1 cellular context compared by ENCODE assay signal in genomic region chrX:48472851-48473717, GRCh38.
TF ChIP-seq lines count a peak whose summit lies in the region.

No MANE protein-coding gene starts in this region.

TF ChIP-seq in IMR-90, 13 proteins besides CTCF, POLR2A, EP300 and RAD21:
- TF ChIP-seq NFE2L2 (IDR thresholded peaks at IDR 0.05; ENCODE audit: low read depth, low read length): no peak
- TF ChIP-seq USF2 (IDR thresholded peaks at IDR 0.05; ENCODE audit: low read depth, low read length): no peak
- no peak for TF ChIP-seq RFX5 (IDR thresholded peaks at IDR 0.05; ENCODE audit: low read depth, low read length)
- TF ChIP-seq CEBPB (IDR thresholded peaks at IDR 0.05; ENCODE audit: low read depth, low read length): peak; percentile 56; the same call in 1 of the 2 replicates
- TF ChIP-seq RCOR1 (IDR thresholded peaks at IDR 0.05; ENCODE audit: insufficient replicate concordance, low read length): no peak
- TF ChIP-seq SMC3 (IDR thresholded peaks at IDR 0.05; ENCODE audit: low read depth, low read length): no peak
- TF ChIP-seq, protein P1, sequence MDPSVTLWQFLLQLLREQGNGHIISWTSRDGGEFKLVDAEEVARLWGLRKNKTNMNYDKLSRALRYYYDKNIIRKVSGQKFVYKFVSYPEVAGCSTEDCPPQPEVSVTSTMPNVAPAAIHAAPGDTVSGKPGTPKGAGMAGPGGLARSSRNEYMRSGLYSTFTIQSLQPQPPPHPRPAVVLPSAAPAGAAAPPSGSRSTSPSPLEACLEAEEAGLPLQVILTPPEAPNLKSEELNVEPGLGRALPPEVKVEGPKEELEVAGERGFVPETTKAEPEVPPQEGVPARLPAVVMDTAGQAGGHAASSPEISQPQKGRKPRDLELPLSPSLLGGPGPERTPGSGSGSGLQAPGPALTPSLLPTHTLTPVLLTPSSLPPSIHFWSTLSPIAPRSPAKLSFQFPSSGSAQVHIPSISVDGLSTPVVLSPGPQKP (IDR thresholded peaks at IDR 0.05; ENCODE audit: borderline replicate concordance, low read depth, low read length): no peak
